29 cellular contexts compared by ENCODE assay signal in genomic region chr1:33231166-33231565, GRCh38.
"Had no signal": no experiment of that assay in that cellular context is flagged by ENCODE, and none has a peak within 500 bp of the region (broad histone marks: within the 10 kb centered on the region; RNA-seq: fewer than 3 reads in every experiment).

No MANE protein-coding gene starts in this region.

- FAIRE-seq: endometrium, endothelial cell of umbilical vein, frontal cortex had no signal

- ATAC-seq: activated CD4-positive, alpha-beta T cell treated with anti-CD3 and anti-CD28 coated beads for 36 hours; activated CD8-positive, alpha-beta memory T cell treated with anti-CD3 and anti-CD28 coated beads, Interleukin-2, amount 10 ng/mL, durations not matched to agents 7 days and 5 days; activated CD8-positive, alpha-beta T cell treated with anti-CD3 and anti-CD28 coated beads, Interleukin-2, amount 10 ng/mL, durations not matched to agents 7 days and 5 days had no signal

- H3K9me3 ChIP-seq: adrenal gland, ascending aorta, breast epithelium, colonic mucosa, esophagus squamous epithelium had no signal

- H3K27ac ChIP-seq: adrenal gland, ascending aorta, breast epithelium, cardiac muscle cell, colonic mucosa, epithelial cell of prostate, esophagus squamous epithelium had no signal

- H3K4me3 ChIP-seq: adrenal gland, ascending aorta, breast epithelium, cardiac muscle cell, colonic mucosa, esophagus squamous epithelium had no signal

- DNase-seq: activated CD4-positive, alpha-beta memory T cell treated with anti-CD3 and anti-CD28 coated beads for 36 hours; activated CD4-positive, alpha-beta T cell treated with anti-CD3 and anti-CD28 coated beads for 36 hours; activated CD4-positive, alpha-beta T cell treated with anti-CD3 and anti-CD28 coated beads, Interleukin-2, amount 10 ng/mL, durations not matched to agents 24 days and 14 days; activated CD4-positive, CD25-positive, alpha-beta regulatory T cell; activated CD4-positive, CD25-positive, alpha-beta regulatory T cell treated with anti-CD3 and anti-CD28 coated beads, Interleukin-2, amount 50 U/mL, for 72 hours; activated CD8-positive, alpha-beta memory T cell treated with anti-CD3 and anti-CD28 coated beads, Interleukin-2, amount 10 ng/mL, durations not matched to agents 7 days and 5 days; activated CD8-positive, alpha-beta memory T cell treated with anti-CD3 and anti-CD28 coated beads, Interleukin-2, amount 50 U/mL, for 4 hours; activated CD8-positive, alpha-beta T cell treated with anti-CD3 and anti-CD28 coated beads, Interleukin-2, amount 10 ng/mL, durations not matched to agents 7 days and 5 days; activated gamma-delta T cell; activated naive CD4-positive, alpha-beta T cell treated with anti-CD3 and anti-CD28 coated beads, Interleukin-2, amount 50 U/mL, for 16 hours; activated naive CD4-positive, alpha-beta T cell treated with Interleukin-2 at 50 U/mL for 16 hours; activated T-cell treated with anti-CD3 and anti-CD28 coated beads, Interleukin-2, amount 50 U/mL, for 1 hour; activated T-cell treated with anti-CD3 and anti-CD28 coated beads, Interleukin-2, amount 50 U/mL, for 48 hours; adrenal gland; central memory CD4-positive, alpha-beta T cell; cerebellar nuclear complex; colonic mucosa; effector CD8-positive, alpha-beta T cell; esophagus squamous epithelium; foreskin fibroblast; head of caudate nucleus; T1000 had no signal

- H3K4me1 ChIP-seq: ascending aorta, breast epithelium, colonic mucosa had no signal

- H3K27me3 ChIP-seq: adrenal gland, ascending aorta, breast epithelium, cardiac muscle cell, colonic mucosa, esophagus squamous epithelium had no signal

- H3K36me3 ChIP-seq: adrenal gland, ascending aorta, breast epithelium, cardiac muscle cell, colonic mucosa, esophagus squamous epithelium had no signal
